In the genomic region with DNA sequence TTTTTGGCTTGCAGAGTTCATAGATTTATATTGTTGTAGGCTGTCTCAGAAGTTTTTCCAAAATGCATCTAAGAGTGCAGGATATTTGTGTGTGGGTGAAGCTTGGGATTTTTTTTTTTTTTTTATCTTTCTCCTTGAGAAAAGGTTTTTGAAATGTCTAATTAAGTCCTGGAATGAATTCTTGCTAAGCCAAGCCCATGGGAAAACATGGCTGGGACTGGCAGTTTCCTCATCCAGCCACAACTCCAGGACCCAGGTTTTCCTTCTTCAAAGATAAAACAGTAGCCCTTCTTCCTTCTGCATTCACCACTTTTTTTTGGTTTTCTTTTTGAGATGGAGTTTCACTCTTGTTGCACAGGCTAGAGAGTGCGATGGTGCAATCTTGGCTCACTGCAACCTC, we compare ENCODE assay signal across 18 cellular contexts.
DNase-seq lines count a peak whose midpoint lies in the region; ATAC-seq, FAIRE-seq and TF ChIP-seq lines count a peak whose summit lies in the region.
"Had no signal": no experiment of that assay in that cellular context is flagged by ENCODE, and none has a peak within 500 bp of the region (broad histone marks: within the 10 kb centered on the region; RNA-seq: fewer than 3 reads in every experiment).

No MANE protein-coding gene starts in this region.

- ATAC-seq in WTC11 = no peak
- ATAC-seq in activated T-cell treated with anti-CD3 and anti-CD28 coated beads, Interleukin-2, amount 50 U/mL, for 72 hours (replicated peaks in 1 of 2) = no peak
- ATAC-seq: HCT116 had no signal

- no peaks in the 10 kb centered on the region for H3K36me3 ChIP-seq in H1 (ENCODE audit: control insufficient read depth in 2 of 4, insufficient read depth in 4 of 4, low read length in 3 of 4)

- no peak overlapping the region for H2BK120ac ChIP-seq in H1 (replicated peaks; ENCODE audit: low read depth, low read length)

- H2BK15ac ChIP-seq in H1 (ENCODE audit: low read length) = no peak overlapping the region

- no peak overlapping the region for H3K27ac Mint-ChIP-seq in WTC11
- no peak overlapping the region for H3K27ac Mint-ChIP-seq in activated T-cell treated with anti-CD3 and anti-CD28 coated beads, Interleukin-2, amount 50 U/mL, for 72 hours
- no peak overlapping the region for H3K27ac Mint-ChIP-seq in activated naive CD8-positive, alpha-beta T cell treated with anti-CD3 and anti-CD28 coated beads for 36 hours
- H3K27ac Mint-ChIP-seq: CD4-positive, alpha-beta memory T cell; H9 had no signal

- H3K27me3 Mint-ChIP-seq in WTC11 (ENCODE audit: low read depth) = no peaks in the 10 kb centered on the region; the same call in 1 of the 2 replicates
- no peaks in the 10 kb centered on the region for H3K27me3 Mint-ChIP-seq in activated T-cell treated with anti-CD3 and anti-CD28 coated beads, Interleukin-2, amount 50 U/mL, for 72 hours (ENCODE audit: low read depth)
- no peaks in the 10 kb centered on the region for H3K27me3 Mint-ChIP-seq in activated naive CD8-positive, alpha-beta T cell treated with anti-CD3 and anti-CD28 coated beads for 36 hours
- H3K27me3 Mint-ChIP-seq: CD4-positive, alpha-beta memory T cell had no signal

- H3K27ac ChIP-seq in H1 (ENCODE audit: low read depth, low read length) = no peak overlapping the region
- H3K27ac ChIP-seq: GM23248 had no signal

- no peak overlapping the region for H3K14ac ChIP-seq in H1 (ENCODE audit: insufficient read length)

- H3K9ac ChIP-seq in H1 (replicated peaks in 1 of 4; ENCODE audit: extremely low read depth in 1 of 4, low read depth in 3 of 4, low read length in 3 of 4) = no peak overlapping the region
- H3K9ac ChIP-seq: GM23248 had no signal

- no peaks in the 10 kb centered on the region for H3K4me1 Mint-ChIP-seq in WTC11
- H3K4me1 Mint-ChIP-seq in activated T-cell treated with anti-CD3 and anti-CD28 coated beads, Interleukin-2, amount 50 U/mL, for 72 hours (ENCODE audit: low read depth) = no peaks in the 10 kb centered on the region
- H3K4me1 Mint-ChIP-seq in activated naive CD8-positive, alpha-beta T cell treated with anti-CD3 and anti-CD28 coated beads for 36 hours = no peaks in the 10 kb centered on the region
- H3K4me1 Mint-ChIP-seq: CD4-positive, alpha-beta memory T cell; H9 had no signal

- H3K56ac ChIP-seq in H1 (replicated peaks; ENCODE audit: insufficient read length, low read depth, low read length) = no peak overlapping the region

- TF ChIP-seq EP300 in H1 (IDR thresholded peaks at IDR 0.05; ENCODE audit: borderline replicate concordance in 1 of 2, low read depth in 2 of 2, low read length in 2 of 2) = no peak

- TF ChIP-seq CTCF in WTC11 (IDR thresholded peaks at IDR 0.05) = no peak
- TF ChIP-seq CTCF in H1 (IDR thresholded peaks at IDR 0.05; ENCODE audit: control extremely low read depth in 1 of 3, insufficient read depth in 1 of 3, low read depth in 1 of 3, low read length in 3 of 3) = no peak
- TF ChIP-seq CTCF in fibroblast of the aortic adventitia (IDR thresholded peaks at IDR 0.05; ENCODE audit: insufficient read depth, low read length) = no peak

- 73% methylated on average over 1 of the region's 1 CpG; no CpG with 5 or more reads in 1 of the 2 experiments for WGBS in H1 (ENCODE audit: extremely low coverage in 1 of 2, insufficient coverage in 1 of 2, insufficient read length in 1 of 2, insufficient replicate concordance in 2 of 2, low coverage in 1 of 2, low lambda C conversion rate in 2 of 2, missing lambda C conversion rate in 1 of 2), 2 experiments

- H3K23ac ChIP-seq in H1 (ENCODE audit: insufficient read length) = no peak overlapping the region

- H2BK20ac ChIP-seq in H1 (ENCODE audit: low read length) = no peak overlapping the region

- POLR2A ChIA-PET in WTC11 (lab: Charles Lee) = no interaction called here
- POLR2A ChIA-PET in H1 (lab: Charles Lee; ENCODE audit: partially characterized antibody) = no interaction called here

- no peak overlapping the region for H4K5ac ChIP-seq in H1 (ENCODE audit: insufficient read length, low read depth, low read length)

- no peak overlapping the region for H2BK5ac ChIP-seq in H1 (ENCODE audit: low read depth, low read length)

- no peaks in the 10 kb centered on the region for H3K4me1 ChIP-seq in H1 (replicated peaks in 1 of 4; ENCODE audit: control insufficient read depth in 3 of 4, insufficient read depth in 4 of 4, low read length in 3 of 4)

- DNase-seq in EH (ENCODE audit: low read depth) (peak; percentile 36), WTC11 (ENCODE audit: low spot score) (no peak), H1 (ENCODE audit: low read depth in 1 of 2, low spot score in 2 of 2) (no peak), fibroblast of the aortic adventitia (ENCODE audit: low read depth) (peak; percentile 41), RCC 7860 (ENCODE audit: low spot score) (no peak)
- DNase-seq in activated T-cell treated with anti-CD3 and anti-CD28 coated beads, Interleukin-2, amount 50 U/mL, for 72 hours = no peak
- DNase-seq in activated naive CD8-positive, alpha-beta T cell treated with anti-CD3 and anti-CD28 coated beads for 36 hours = no peak
- DNase-seq: C1 segment of cervical spinal cord; Calu3; CD4-positive, alpha-beta memory T cell; COR-L47; DMS53; DMS79 treated with DMSO at 0.1 percent for 48 hours; GM23248; H9 had no signal

- TF ChIP-seq RAD21 in H1 (IDR thresholded peaks at IDR 0.05 in 1 of 2, conservative IDR thresholded peaks at IDR 0.05 in 1 of 2; ENCODE audit: low read depth in 2 of 2, low read length in 2 of 2) = no peak

- no peak overlapping the region for H2AFZ ChIP-seq in H1 (ENCODE audit: low read length)
- H2AFZ ChIP-seq: GM23248 had no signal

- peaks cover 14% of the 10 kb centered on the region for H3K9me3 Mint-ChIP-seq in WTC11
- peaks cover 1 to 4% of the 10 kb centered on the region in 2 donors for H3K9me3 Mint-ChIP-seq in activated T-cell treated with anti-CD3 and anti-CD28 coated beads, Interleukin-2, amount 50 U/mL, for 72 hours
- peaks cover 2% of the 10 kb centered on the region for H3K9me3 Mint-ChIP-seq in activated naive CD8-positive, alpha-beta T cell treated with anti-CD3 and anti-CD28 coated beads for 36 hours

- H2BK12ac ChIP-seq in H1 (ENCODE audit: low read depth, low read length) = no peak overlapping the region

- no peaks in the 10 kb centered on the region for H3K36me3 Mint-ChIP-seq in WTC11
- no peaks in the 10 kb centered on the region for H3K36me3 Mint-ChIP-seq in activated T-cell treated with anti-CD3 and anti-CD28 coated beads, Interleukin-2, amount 50 U/mL, for 72 hours (ENCODE audit: insufficient read depth in 2 of 2)
- no peaks in the 10 kb centered on the region for H3K36me3 Mint-ChIP-seq in activated naive CD8-positive, alpha-beta T cell treated with anti-CD3 and anti-CD28 coated beads for 36 hours
- H3K36me3 Mint-ChIP-seq: CD4-positive, alpha-beta memory T cell had no signal

- H3K4me3 Mint-ChIP-seq in WTC11 = no peak overlapping the region
- no peak overlapping the region for H3K4me3 Mint-ChIP-seq in activated T-cell treated with anti-CD3 and anti-CD28 coated beads, Interleukin-2, amount 50 U/mL, for 72 hours
- no peak overlapping the region for H3K4me3 Mint-ChIP-seq in activated naive CD8-positive, alpha-beta T cell treated with anti-CD3 and anti-CD28 coated beads for 36 hours
- H3K4me3 Mint-ChIP-seq: CD4-positive, alpha-beta memory T cell; H9 had no signal

- CTCF ChIA-PET in WTC11 (lab: Charles Lee) (no interaction called here), H1 (lab: Charles Lee; ENCODE audit: partially characterized antibody) (no interaction called here)

- H3K23me2 ChIP-seq in H1 (ENCODE audit: low read depth, low read length) = no peaks in the 10 kb centered on the region; the same call in 1 of the 2 replicates

- no peak overlapping the region for H4K8ac ChIP-seq in H1 (ENCODE audit: extremely low read depth, insufficient read depth, low read length)

- no peak overlapping the region for H3K4me2 ChIP-seq in H1 (ENCODE audit: insufficient read depth in 1 of 2, low read depth in 2 of 2, low read length in 2 of 2)

- H3K79me2 ChIP-seq in H1 (ENCODE audit: control insufficient read depth in 1 of 2, insufficient read depth in 2 of 2, low read length in 2 of 2) = no peaks in the 10 kb centered on the region

- no peaks in the 10 kb centered on the region for H3K79me1 ChIP-seq in H1 (ENCODE audit: low read depth, low read length)

- no peaks in the 10 kb centered on the region for H3K27me3 ChIP-seq in H1 (replicated peaks in 1 of 4; ENCODE audit: control insufficient read depth in 3 of 4, extremely low read depth in 1 of 4, insufficient read depth in 3 of 4, low read length in 3 of 4)

- no peak overlapping the region for H3K4ac ChIP-seq in H1 (replicated peaks; ENCODE audit: insufficient read length, low read depth, low read length)

- no peak overlapping the region for H2AK5ac ChIP-seq in H1 (ENCODE audit: low read depth, low read length)

- H4K91ac ChIP-seq in H1 (replicated peaks; ENCODE audit: insufficient read length, low read length) = no peak overlapping the region

- H3K4me3 ChIP-seq in H1 (ENCODE audit: extremely low read depth in 1 of 4, insufficient read depth in 2 of 4, low read depth in 3 of 4, low read length in 4 of 4) = no peak overlapping the region
- no peak overlapping the region for H3K4me3 ChIP-seq in fibroblast of the aortic adventitia (ENCODE audit: low read depth, low read length)
- H3K4me3 ChIP-seq: GM23248 had no signal

- H3K9me3 ChIP-seq in H1 (ENCODE audit: insufficient read depth in 2 of 2, low read depth in 1 of 2, low read length in 1 of 2) = no peaks in the 10 kb centered on the region

- no peak for TF ChIP-seq POLR2A in H1 (IDR thresholded peaks at IDR 0.05; ENCODE audit: control extremely low read depth in 1 of 2, low read depth in 2 of 2, low read length in 2 of 2)

- no peak overlapping the region for H3K18ac ChIP-seq in H1 (ENCODE audit: extremely low read depth, low read length)

- FAIRE-seq in H1 (lab: Jason Lieb, UNC) (no peak), RCC 7860 (lab: Jason Lieb, UNC) (no peak)
- FAIRE-seq: G401.6, GM12892 had no signal

- no peaks in the 10 kb centered on the region for H4K20me1 ChIP-seq in H1 (replicated peaks in 1 of 2; ENCODE audit: control insufficient read depth in 1 of 2, insufficient read depth in 2 of 2, low read length in 2 of 2)

TF ChIP-seq in H1, 55 proteins besides CTCF, POLR2A, EP300 and RAD21 (continues in another document):
- TF ChIP-seq YY1 (IDR thresholded peaks at IDR 0.05; ENCODE audit: low read depth, low read length) (no peak), SIN3A (conservative IDR thresholded peaks at IDR 0.05 in 1 of 2, IDR thresholded peaks at IDR 0.05 in 1 of 2; ENCODE audit: low read depth in 1 of 2, low read length in 2 of 2) (no peak), SP1 (IDR thresholded peaks at IDR 0.05; ENCODE audit: low read depth, low read length) (peak; percentile 68), CEBPB (IDR thresholded peaks at IDR 0.05; ENCODE audit: low read depth, low read length) (no peak), JUN (IDR thresholded peaks at IDR 0.05; ENCODE audit: low read depth, low read length) (no peak), CHD1 (IDR thresholded peaks at IDR 0.05; ENCODE audit: low read depth, low read length) (no peak)

Comparison
In these comparisons a context has a peak if more than half of its experiments do, and no peak if none do; other contexts are left out.
1. DNase-seq: peak in EH (single experiment) and fibroblast of the aortic adventitia (single experiment); none in WTC11 (single experiment), H1 (0 of 2), activated T-cell treated with anti-CD3 and anti-CD28 coated beads, Interleukin-2, amount 50 U/mL, for 72 hours (0 of 2), activated naive CD8-positive, alpha-beta T cell treated with anti-CD3 and anti-CD28 coated beads for 36 hours (single experiment) and RCC 7860 (single experiment).